8 cellular contexts compared by ENCODE assay signal in the genomic region with DNA sequence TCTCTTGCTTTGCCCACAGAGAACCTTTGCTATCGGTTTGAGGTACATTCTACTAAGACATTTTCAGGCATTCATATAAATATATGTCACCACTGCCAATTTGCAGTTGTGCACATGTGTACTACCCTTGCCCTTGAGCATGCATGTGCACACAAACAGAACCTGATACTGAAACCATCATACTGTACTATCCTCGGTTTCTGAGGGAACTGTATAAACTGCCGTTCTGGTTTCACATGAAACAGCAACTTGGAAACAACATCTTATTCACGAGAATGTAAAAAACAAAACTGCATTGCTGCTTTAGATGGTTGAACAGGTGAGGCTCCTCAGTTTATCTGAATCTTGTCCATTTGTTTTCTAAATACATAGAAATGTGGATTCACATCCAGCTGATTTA.
A peak's percentile ranks its signal among the peaks of the same experiment; 100 is the strongest.
DNase-seq lines count a peak whose midpoint lies in the region; ATAC-seq and TF ChIP-seq lines count a peak whose summit lies in the region.

No MANE protein-coding gene starts in this region.

- 50 to 66% (median 59%) methylated on average over 4 of the region's 4 CpGs for WGBS in spleen, 5 donors

- intact Hi-C loops in spleen (cut with DNase I; ENCODE audit: low total_unique reads) (no loop called here), posterior cingulate gyrus (cut with DNase I) (no loop called here)

- H3K9me3 Mint-ChIP-seq in activated T-cell treated with anti-CD3 and anti-CD28 coated beads, Interleukin-2, amount 50 U/mL, for 72 hours: no peaks in the 10 kb centered on the region
- H3K9me3 Mint-ChIP-seq in effector memory CD8-positive, alpha-beta T cell: no peaks in the 10 kb centered on the region

- peak overlapping the region in 6 of 8 donors; percentile 25 to 68 (median 51) for H3K27ac ChIP-seq in spleen

- no peak overlapping the region for H3K27ac Mint-ChIP-seq in activated T-cell treated with anti-CD3 and anti-CD28 coated beads, Interleukin-2, amount 50 U/mL, for 72 hours
- H3K27ac Mint-ChIP-seq in effector memory CD8-positive, alpha-beta T cell: peak overlapping the region in 1 of 2 donors; percentile 59

- no peak for DNase-seq in activated T-cell treated with anti-CD3 and anti-CD28 coated beads, Interleukin-2, amount 50 U/mL, for 72 hours
- DNase-seq in activated T-cell treated with anti-CD3 and anti-CD28 coated beads, Interleukin-2, amount 50 U/mL, for 1 hour: no peak
- no peak for DNase-seq in spleen
- DNase-seq in effector memory CD8-positive, alpha-beta T cell: no peak
- DNase-seq in amygdala (lab: John Stamatoyannopoulos, UW): no peak
- no peak for DNase-seq in posterior cingulate gyrus

- peak; percentile 45 to 56 for ATAC-seq in activated T-cell treated with anti-CD3 and anti-CD28 coated beads, Interleukin-2, amount 50 U/mL, for 72 hours (replicated peaks in 1 of 2)
- peak; percentile 75 for ATAC-seq in GM21526 (IDR thresholded peaks at IDR 0.05; ENCODE audit: low FRiP score, unreplicated experiment)
- peak; percentile 69 for ATAC-seq in HG03280 (IDR thresholded peaks at IDR 0.05; ENCODE audit: unreplicated experiment)
- ATAC-seq in effector memory CD8-positive, alpha-beta T cell (replicated peaks): no peak

- H3K4me3 Mint-ChIP-seq in activated T-cell treated with anti-CD3 and anti-CD28 coated beads, Interleukin-2, amount 50 U/mL, for 72 hours: peak overlapping the region in 1 of 2 donors; percentile 64
- H3K4me3 Mint-ChIP-seq in effector memory CD8-positive, alpha-beta T cell: peak overlapping the region in 1 of 2 donors; percentile 59

- no peaks in the 10 kb centered on the region for H3K27me3 Mint-ChIP-seq in activated T-cell treated with anti-CD3 and anti-CD28 coated beads, Interleukin-2, amount 50 U/mL, for 72 hours (ENCODE audit: low read depth)
- H3K27me3 Mint-ChIP-seq in effector memory CD8-positive, alpha-beta T cell: no peaks in the 10 kb centered on the region

- H3K4me1 Mint-ChIP-seq in activated T-cell treated with anti-CD3 and anti-CD28 coated beads, Interleukin-2, amount 50 U/mL, for 72 hours (ENCODE audit: low read depth): peaks cover 29% of the 10 kb centered on the region
- peaks cover 27 to 29% of the 10 kb centered on the region in 2 donors for H3K4me1 Mint-ChIP-seq in effector memory CD8-positive, alpha-beta T cell (ENCODE audit: low read depth in 2 of 2)

- peaks cover 7 to 90% (median 48%) of the 10 kb centered on the region in 6 donors for H3K4me1 ChIP-seq in spleen

- TF ChIP-seq POLR2A in spleen (IDR thresholded peaks at IDR 0.05): no peak

- no peaks in the 10 kb centered on the region for H3K36me3 Mint-ChIP-seq in activated T-cell treated with anti-CD3 and anti-CD28 coated beads, Interleukin-2, amount 50 U/mL, for 72 hours (ENCODE audit: insufficient read depth in 2 of 2)
- H3K36me3 Mint-ChIP-seq in effector memory CD8-positive, alpha-beta T cell (ENCODE audit: insufficient read depth): peaks cover 7% of the 10 kb centered on the region

- no peaks in the 10 kb centered on the region for H3K36me3 ChIP-seq in spleen

- no peaks in the 10 kb centered on the region for H3K27me3 ChIP-seq in spleen (replicated peaks in 1 of 7)

- H3K4me3 ChIP-seq in spleen: no peak overlapping the region

- TF ChIP-seq CTCF in spleen (IDR thresholded peaks at IDR 0.05 in 8 of 11, conservative IDR thresholded peaks at IDR 0.05 in 3 of 11): no peak

- H3K9me3 ChIP-seq in spleen: no peaks in the 10 kb centered on the region
